8 cellular contexts compared by ENCODE assay signal in genomic region chr17:28645576-28645939, GRCh38. TPM values are rescaled to one million over a fixed set of nuclear protein-coding genes. Genes with fewer than 3 reads are reported as not detected.
DNase-seq lines count a peak whose midpoint lies in the region; ATAC-seq and TF ChIP-seq lines count a peak whose summit lies in the region.

No MANE protein-coding gene starts in this region.

- no peaks in the 10 kb centered on the region for H3K27me3 ChIP-seq in fibroblast of lung (ENCODE audit: control insufficient read depth, insufficient read depth, low read length)
- no peaks in the 10 kb centered on the region for H3K27me3 ChIP-seq in sigmoid colon

- no peak for TF ChIP-seq EP300 in sigmoid colon (IDR thresholded peaks at IDR 0.05)

- peak overlapping the region; percentile 79 for H3K9ac ChIP-seq in fibroblast of lung (ENCODE audit: insufficient read depth, low read length)

- intact Hi-C loops in sigmoid colon (cut with DNase I), result loop anchor here (2.0 to 5.0 kb wide), 2 partner anchors 15 to 67 kb away; partner anchors contain the start of genes PROCA1 and SDF2

- no peak for TF ChIP-seq POLR2A in sigmoid colon (IDR thresholded peaks at IDR 0.05)

- H3K79me2 ChIP-seq in fibroblast of lung (ENCODE audit: control insufficient read depth, insufficient read depth, low read length), result peaks cover 22% of the 10 kb centered on the region

- H4K20me1 ChIP-seq in fibroblast of lung (ENCODE audit: control insufficient read depth, extremely low read depth, insufficient read depth, low read length), result no peaks in the 10 kb centered on the region

- H3K4me2 ChIP-seq in fibroblast of lung (ENCODE audit: extremely low read depth, insufficient read depth, low read length), result peak overlapping the region; percentile 93

- WGBS in sigmoid colon, 2 donors, result 6 to 30% methylated on average over 8 of the region's 8 CpGs

- ATAC-seq in GM21360 (IDR thresholded peaks at IDR 0.05; ENCODE audit: unreplicated experiment), result no peak

- peaks cover 7% of the 10 kb centered on the region for H3K36me3 ChIP-seq in fibroblast of lung (ENCODE audit: control insufficient read depth, insufficient read depth, low read length)
- peaks cover 4 to 49% (median 12%) of the 10 kb centered on the region in 4 donors for H3K36me3 ChIP-seq in sigmoid colon

- peak overlapping the region; percentile 83 for H3K27ac ChIP-seq in fibroblast of lung (ENCODE audit: insufficient read depth, low read length)
- H3K27ac ChIP-seq in sigmoid colon, result peak overlapping the region; percentile 91 to 97 (median 95)

- peak overlapping the region; percentile 68 for H2AFZ ChIP-seq in fibroblast of lung (ENCODE audit: low read length)

- DNase-seq in GM12864 (ENCODE audit: low read depth) (no peak), SK-N-DZ (ENCODE audit: low spot score) (peak; percentile 20), fibroblast of lung (ENCODE audit: low read depth in 2 of 2) (no peak), sigmoid colon (peak; percentile 63), GM19238 (ENCODE audit: insufficient read length, low spot score) (no peak), NCI-H2196 (lab: John Stamatoyannopoulos, UW; ENCODE audit: unreplicated experiment) (no peak), kidney glomerular epithelial cell (lab: John Stamatoyannopoulos, UW) (no peak)

- H3K4me3 ChIP-seq in GM12864 (ENCODE audit: low read depth, low read length) (peak overlapping the region; percentile 70), fibroblast of lung (replicated peaks in 1 of 4; ENCODE audit: control extremely low read depth in 1 of 4, insufficient read depth in 1 of 4, low read depth in 3 of 4, low read length in 4 of 4) (peak overlapping the region; percentile 59 to 92 (median 73)), sigmoid colon (peak overlapping the region; percentile 42 to 99 (median 96))

- H3K9me3 ChIP-seq in fibroblast of lung (ENCODE audit: control insufficient read depth, insufficient read depth, low read depth, low read length) (no peaks in the 10 kb centered on the region), sigmoid colon (no peaks in the 10 kb centered on the region)

- TF ChIP-seq CTCF in GM12864 (IDR thresholded peaks at IDR 0.05; ENCODE audit: low read depth, low read length, missing control alignments), result no peak
- TF ChIP-seq CTCF in fibroblast of lung (conservative IDR thresholded peaks at IDR 0.05 in 1 of 2, IDR thresholded peaks at IDR 0.05 in 1 of 2; ENCODE audit: low read depth in 1 of 2, low read length in 2 of 2), result no peak
- no peak for TF ChIP-seq CTCF in sigmoid colon (IDR thresholded peaks at IDR 0.05)

- peaks cover 6% of the 10 kb centered on the region for H3K4me1 ChIP-seq in fibroblast of lung (ENCODE audit: control insufficient read depth, extremely low read depth, insufficient read depth, low read length)
- H3K4me1 ChIP-seq in sigmoid colon, result peaks cover 0 to 40% (median 32%) of the 10 kb centered on the region in 4 donors

RNA-seq across cellular contexts. Expression of gene BLTP2, which starts 0.6 kb away (rescaled TPM):
- polyA plus RNA-seq in SK-N-DZ (2014; cell fraction: cytosol; rRNA removed), result 58.7 and 83.5 TPM in 2 replicates
- 173 and 215 TPM in 2 replicates for polyA plus RNA-seq in SK-N-DZ (2014; cell fraction: nucleus; rRNA removed)
- total RNA-seq in fibroblast of lung, result 107 and 160 TPM in 2 replicates
- polyA plus RNA-seq in fibroblast of lung, result 74.9 and 96.3 TPM in 2 replicates
- polyA plus RNA-seq in fibroblast of lung (2012), result 57.7 and 65.4 TPM in 2 replicates
- polyA minus RNA-seq in fibroblast of lung (ENCODE audit: low replicate concordance), result 608 and 948 TPM in 2 replicates
- total RNA-seq in sigmoid colon, result 10 to 100 TPM; 71.0 to 84.5 (median 80.3) TPM
- polyA plus RNA-seq in sigmoid colon, result 10 to 100 TPM; 10.2 to 55.1 (median 17.6) TPM

RNA-seq across cellular contexts. Expression of gene SDF2, which starts 16.1 kb away (rescaled TPM):
- polyA plus RNA-seq in SK-N-DZ (2014; cell fraction: cytosol; rRNA removed), result 85.7 and 91.8 TPM in 2 replicates
- polyA plus RNA-seq in SK-N-DZ (2014; cell fraction: nucleus; rRNA removed), result 59.8 and 60.7 TPM in 2 replicates
- total RNA-seq in fibroblast of lung, result 56.5 and 58.5 TPM in 2 replicates
- polyA plus RNA-seq in fibroblast of lung, result 65.2 and 75.2 TPM in 2 replicates
- polyA plus RNA-seq in fibroblast of lung (2012), result 48.7 and 55.6 TPM in 2 replicates
- polyA minus RNA-seq in fibroblast of lung (ENCODE audit: low replicate concordance), result 47.3 and 69.3 TPM in 2 replicates
- total RNA-seq in sigmoid colon, result 10 to 100 TPM; 41.8 to 61.8 (median 48.1) TPM
- polyA plus RNA-seq in sigmoid colon, result 10 to 100 TPM; 46.2 to 55.0 (median 51.0) TPM

RNA-seq across cellular contexts. Expression of gene SUPT6H, which starts 16.4 kb away (rescaled TPM):
- 29.4 and 35.0 TPM in 2 replicates for polyA plus RNA-seq in SK-N-DZ (2014; cell fraction: cytosol; rRNA removed)
- polyA plus RNA-seq in SK-N-DZ (2014; cell fraction: nucleus; rRNA removed), result 31.7 and 70.7 TPM in 2 replicates
- total RNA-seq in fibroblast of lung, result 36.7 and 61.6 TPM in 2 replicates
- 34.7 and 39.1 TPM in 2 replicates for polyA plus RNA-seq in fibroblast of lung
- polyA plus RNA-seq in fibroblast of lung (2012), result 51.9 and 55.3 TPM in 2 replicates
- 195 and 228 TPM in 2 replicates for polyA minus RNA-seq in fibroblast of lung (ENCODE audit: low replicate concordance)
- 10 to 100 TPM; 49.0 to 75.6 (median 58.9) TPM for total RNA-seq in sigmoid colon
- polyA plus RNA-seq in sigmoid colon, result 10 to 100 TPM; 12.0 to 39.3 (median 14.1) TPM

RNA-seq across cellular contexts. Expression of gene RSKR, which starts 31.6 kb away (rescaled TPM):
- polyA plus RNA-seq in SK-N-DZ (2014; cell fraction: cytosol; rRNA removed), result 26.6 and 29.1 TPM in 2 replicates
- 173 and 290 TPM in 2 replicates for polyA plus RNA-seq in SK-N-DZ (2014; cell fraction: nucleus; rRNA removed)
- 3.8 and 4.1 TPM in 2 replicates for total RNA-seq in fibroblast of lung
- polyA plus RNA-seq in fibroblast of lung, result 1.8 and 2.5 TPM in 2 replicates
- 1.0 and 1.4 TPM in 2 replicates for polyA plus RNA-seq in fibroblast of lung (2012)
- 4.2 and 6.8 TPM in 2 replicates for polyA minus RNA-seq in fibroblast of lung (ENCODE audit: low replicate concordance)
- 1 to 10 TPM; 1.5 to 6.9 (median 3.4) TPM for total RNA-seq in sigmoid colon
- polyA plus RNA-seq in sigmoid colon, result 1 to 10 TPM in 1 of 3 donors, under 1 TPM in 1, not detected in 1; 0.23 to 6.8 TPM

RNA-seq across cellular contexts. Expression of gene SPAG5, which starts 46.7 kb away (rescaled TPM):
- polyA plus RNA-seq in SK-N-DZ (2014; cell fraction: cytosol; rRNA removed), result 145 and 193 TPM in 2 replicates
- polyA plus RNA-seq in SK-N-DZ (2014; cell fraction: nucleus; rRNA removed), result 726 and 841 TPM in 2 replicates
- total RNA-seq in fibroblast of lung, result 1.5 and 13.7 TPM in 2 replicates
- polyA plus RNA-seq in fibroblast of lung, result 12.0 and 48.8 TPM in 2 replicates
- polyA plus RNA-seq in fibroblast of lung (2012), result 7.1 and 35.4 TPM in 2 replicates
- polyA minus RNA-seq in fibroblast of lung (ENCODE audit: low replicate concordance), result 21.9 and 102 TPM in 2 replicates
- 1 to 10 TPM in 3 of 4 donors, under 1 TPM in 1; 0.33 to 3.9 (median 1.6) TPM for total RNA-seq in sigmoid colon
- 10 to 100 TPM in 2 of 3 donors, 1 to 10 TPM in 1; 6.6 to 35.2 (median 12.9) TPM for polyA plus RNA-seq in sigmoid colon

Comparison
In these comparisons a context has a peak if more than half of its experiments do, and no peak if none do; other contexts are left out.
1. DNase-seq: peak in SK-N-DZ (single experiment) and sigmoid colon (single experiment); none in GM12864 (single experiment), fibroblast of lung (0 of 2), GM19238 (single experiment), NCI-H2196 (single experiment) and kidney glomerular epithelial cell (single experiment).
2. Peak in every context shown above with its lines, with median percentiles within 50 percentile points of each other: H3K4me3 ChIP-seq.